ENCODE assay signal across 8 cellular contexts in genomic region chr9:120713257-120714087, GRCh38. TPM values are rescaled to one million over a fixed set of nuclear protein-coding genes. Genes with fewer than 3 reads are reported as not detected.
DNase-seq lines count a peak whose midpoint lies in the region; ATAC-seq and TF ChIP-seq lines count a peak whose summit lies in the region.

No MANE protein-coding gene starts in this region.

- H3K27me3 Mint-ChIP-seq in central memory CD8-positive, alpha-beta T cell = no peaks in the 10 kb centered on the region

- H3K9me3 ChIP-seq in SK-N-MC (ENCODE audit: low read depth, low read length) (no peaks in the 10 kb centered on the region), lower lobe of right lung (no peaks in the 10 kb centered on the region)

- DNase-seq in NCI-H82 (lab: John Stamatoyannopoulos, UW) (peak; percentile 22), NCI-H82 treated with DMSO at 0.1 percent for 48 hours (lab: John Stamatoyannopoulos, UW; ENCODE audit: unreplicated experiment) (no peak), SK-N-MC (ENCODE audit: low read depth, low spot score) (no peak), lower lobe of right lung (peak; percentile 58), DMS153 treated with DMSO at 0.1 percent for 48 hours (lab: John Stamatoyannopoulos, UW; ENCODE audit: unreplicated experiment) (no peak), NCI-H774 (lab: John Stamatoyannopoulos, UW) (no peak)
- DNase-seq in central memory CD8-positive, alpha-beta T cell (ENCODE audit: low spot score in 2 of 2) = no peak

- H3K9me3 Mint-ChIP-seq in central memory CD8-positive, alpha-beta T cell = no peaks in the 10 kb centered on the region

- peaks cover 44% of the 10 kb centered on the region for H3K4me1 ChIP-seq in lower lobe of right lung

- H3K36me3 ChIP-seq in SK-N-MC (ENCODE audit: insufficient read depth, low read length) (no peaks in the 10 kb centered on the region), lower lobe of right lung (peaks cover 7% of the 10 kb centered on the region)

- H3K27ac ChIP-seq in SK-N-MC (no peak overlapping the region), lower lobe of right lung (peak overlapping the region; percentile 90), temporal lobe (ENCODE audit: low read depth, low read length) (peak overlapping the region; percentile 83)

- H3K4me1 Mint-ChIP-seq in central memory CD8-positive, alpha-beta T cell = peaks cover 46% of the 10 kb centered on the region

- ATAC-seq in central memory CD8-positive, alpha-beta T cell (replicated peaks; ENCODE audit: extremely low read depth, poor library complexity, severe bottlenecking) = no peak
- ATAC-seq in lower lobe of right lung = no peak

- H3K4me3 ChIP-seq in SK-N-MC (peak overlapping the region; percentile 79), lower lobe of right lung (peak overlapping the region; percentile 92)

- H3K27ac Mint-ChIP-seq in central memory CD8-positive, alpha-beta T cell (ENCODE audit: low read depth) = peak overlapping the region; percentile 96

- peaks cover 7% of the 10 kb centered on the region for H3K36me3 Mint-ChIP-seq in central memory CD8-positive, alpha-beta T cell (ENCODE audit: insufficient read depth)

- H3K27me3 ChIP-seq in lower lobe of right lung (ENCODE audit: low read depth) = no peaks in the 10 kb centered on the region

- intact Hi-C loops in lower lobe of right lung (cut with DNase I) = no loop called here

- peak overlapping the region; percentile 94 for H3K4me3 Mint-ChIP-seq in central memory CD8-positive, alpha-beta T cell

- peak overlapping the region; percentile 81 for H3K9ac ChIP-seq in SK-N-MC (ENCODE audit: insufficient read length)

- TF ChIP-seq CTCF in lower lobe of right lung (IDR thresholded peaks at IDR 0.05) = no peak

RNA-seq across cellular contexts. Expression of gene MEGF9, which starts 0.8 kb away (rescaled TPM):
- total RNA-seq in lower lobe of right lung = 71.1 TPM
- 59.5 TPM for total RNA-seq in temporal lobe

Comparison
In these comparisons a context has a peak if more than half of its experiments do, and no peak if none do; other contexts are left out.
1. DNase-seq: peak in NCI-H82 (single experiment) and lower lobe of right lung (single experiment); none in NCI-H82 treated with DMSO at 0.1 percent for 48 hours (single experiment), SK-N-MC (single experiment), central memory CD8-positive, alpha-beta T cell (0 of 2), DMS153 treated with DMSO at 0.1 percent for 48 hours (single experiment) and NCI-H774 (single experiment).